ENCODE assay signal across 1 cellular context in genomic region chr10:49109669-49110335, GRCh38.
TF ChIP-seq lines count a peak whose summit lies in the region.

No MANE protein-coding gene starts in this region.

TF ChIP-seq in HepG2, 621 proteins besides CTCF, POLR2A, EP300 and RAD21 (continued from another document):
- TF ChIP-seq ZNF225 (CRISPR knock-in tag; IDR thresholded peaks at IDR 0.05), result no peak
- TF ChIP-seq EED (CRISPR knock-in tag; IDR thresholded peaks at IDR 0.05), result no peak
- TF ChIP-seq MYPOP (CRISPR knock-in tag; IDR thresholded peaks at IDR 0.05), result no peak
- no peak for TF ChIP-seq MYC (CRISPR knock-in tag; IDR thresholded peaks at IDR 0.05; ENCODE audit: borderline replicate concordance)
- TF ChIP-seq ZNF781 (CRISPR knock-in tag; IDR thresholded peaks at IDR 0.05; ENCODE audit: borderline replicate concordance, not compliant biosample characterization), result no peak
- TF ChIP-seq IRX3 (CRISPR knock-in tag; IDR thresholded peaks at IDR 0.05; ENCODE audit: borderline replicate concordance, low read depth), result no peak
TF ChIP-seq in HepG2: peak in this region for 0.
